In genomic region chr17:18129041-18129502, GRCh38 we compare ENCODE assay signal across 11 cellular contexts. TPM values are rescaled to one million over a fixed set of nuclear protein-coding genes. Genes with fewer than 3 reads are reported as not detected.
DNase-seq lines count a peak whose midpoint lies in the region; ATAC-seq, FAIRE-seq and TF ChIP-seq lines count a peak whose summit lies in the region.
"Had no signal": no experiment of that assay in that cellular context is flagged by ENCODE, and none has a peak within 500 bp of the region (broad histone marks: within the 10 kb centered on the region; RNA-seq: fewer than 3 reads in every experiment).

No MANE protein-coding gene starts in this region.

- H3K9me3 ChIP-seq in pancreas = no peaks in the 10 kb centered on the region

- H3K27me3 ChIP-seq in dorsolateral prefrontal cortex (no peaks in the 10 kb centered on the region), pancreas (no peaks in the 10 kb centered on the region)

- peak; percentile 47 for DNase-seq in EL
- DNase-seq in NCI-H774 (lab: John Stamatoyannopoulos, UW) = peak; percentile 64
- DNase-seq in dorsolateral prefrontal cortex = peak in 9 of 10 donors; percentile 51 to 83 (median 67)
- DNase-seq in pancreas = no peak
- no peak for DNase-seq in activated effector memory CD4-positive, alpha-beta T cell treated with anti-CD3 and anti-CD28 coated beads, Interleukin-2, amount 50 U/mL, for 16 hours
- DNase-seq: mesendoderm; NCI-H2107; stimulated activated CD4-positive, alpha-beta T cell treated with anti-CD3 and anti-CD28 coated beads, Interleukin-1b, Interleukin-23, amount 100 ng/mL, for 48 hours had no signal

- H3K27ac ChIP-seq in dorsolateral prefrontal cortex = peak overlapping the region in 5 of 59 donors; percentile 18 to 55 (median 52)
- no peak overlapping the region for H3K27ac ChIP-seq in pancreas

- H3K4me1 ChIP-seq in pancreas = no peaks in the 10 kb centered on the region

- H3K4me3 ChIP-seq in dorsolateral prefrontal cortex (no peak overlapping the region), pancreas (no peak overlapping the region)

- H3K36me3 ChIP-seq in pancreas = no peaks in the 10 kb centered on the region

- 35 to 37% methylated on average over 4 of the region's 4 CpGs for WGBS in pancreas, 2 donors

- ATAC-seq in pancreas (peak; percentile 9 to 78 (median 68)), GM19023 (IDR thresholded peaks at IDR 0.05; ENCODE audit: unreplicated experiment) (no peak), HG03565 (IDR thresholded peaks at IDR 0.05; ENCODE audit: unreplicated experiment) (no peak), GM21447 (IDR thresholded peaks at IDR 0.05; ENCODE audit: unreplicated experiment) (no peak)

- intact Hi-C loops in dorsolateral prefrontal cortex (cut with DNase I) (no loop called here), pancreas (cut with DNase I) (no loop called here)

- TF ChIP-seq CTCF in dorsolateral prefrontal cortex (IDR thresholded peaks at IDR 0.05 in 54 of 56, conservative IDR thresholded peaks at IDR 0.05 in 2 of 56; ENCODE audit: low read depth in 1 of 56, partially characterized antibody in 56 of 56) (no peak), pancreas (IDR thresholded peaks at IDR 0.05) (no peak)

- FAIRE-seq in pancreas (lab: Jason Lieb, UNC) = no peak

RNA-seq across cellular contexts. Expression of gene MYO15A, which starts 20.5 kb away (rescaled TPM):
- total RNA-seq in dorsolateral prefrontal cortex (10 to 100 TPM in 94 of 120 experiments, 1 to 10 TPM in 26; 4.0 to 22.9 (median 13.0) TPM), pancreas (1 to 10 TPM in 1 of 6 donors, under 1 TPM in 5; 0.13 to 1.3 (median 0.69) TPM)
- 1 to 10 TPM; 1.3 to 4.9 TPM for polyA plus RNA-seq in pancreas

RNA-seq across cellular contexts. Expression of gene DRG2, which starts 41.3 kb away (rescaled TPM):
- total RNA-seq in dorsolateral prefrontal cortex = 10 to 100 TPM; 27.0 to 50.8 (median 38.5) TPM
- 10 to 100 TPM; 13.4 to 24.0 (median 16.5) TPM for total RNA-seq in pancreas
- polyA plus RNA-seq in pancreas = 10 to 100 TPM; 42.0 to 46.9 TPM

RNA-seq across cellular contexts. Expression of gene ALKBH5, which starts 54.6 kb away (rescaled TPM):
- total RNA-seq in dorsolateral prefrontal cortex (100 to 1,000 TPM in 119 of 120 experiments, 10 to 100 TPM in 1; 99.8 to 173 (median 120) TPM), pancreas (10 to 100 TPM; 32.6 to 49.6 (median 43.6) TPM)
- 10 to 100 TPM; 14.2 to 30.5 TPM for polyA plus RNA-seq in pancreas

Comparison
In these comparisons a context has a peak if more than half of its experiments do, and no peak if none do; other contexts are left out.
1. DNase-seq: peak in EL (single experiment), NCI-H774 (single experiment) and dorsolateral prefrontal cortex (9 of 10); none in pancreas (0 of 6) and activated effector memory CD4-positive, alpha-beta T cell treated with anti-CD3 and anti-CD28 coated beads, Interleukin-2, amount 50 U/mL, for 16 hours (single experiment).
2. ATAC-seq: peak in pancreas (4 of 4); none in GM19023 (single experiment), HG03565 (single experiment) and GM21447 (single experiment).